17 cellular contexts compared by ENCODE assay signal in genomic region chr2:23711979-23712755, GRCh38.
DNase-seq lines count a peak whose midpoint lies in the region; ATAC-seq, FAIRE-seq and TF ChIP-seq lines count a peak whose summit lies in the region.
"Had no signal": no experiment of that assay in that cellular context is flagged by ENCODE, and none has a peak within 500 bp of the region (broad histone marks: within the 10 kb centered on the region; RNA-seq: fewer than 3 reads in every experiment).

No MANE protein-coding gene starts in this region.

- H2AFZ ChIP-seq in neuronal stem cell (ENCODE audit: low read length), result no peak overlapping the region

- no peak overlapping the region for H2BK120ac ChIP-seq in neuronal stem cell (ENCODE audit: low read depth, low read length)

- H3K23ac ChIP-seq in neuronal stem cell (ENCODE audit: low read depth, low read length, poor library complexity), result no peak overlapping the region

- H3K9ac ChIP-seq in neuronal stem cell (ENCODE audit: low read depth, low read length, poor library complexity), result no peak overlapping the region

- H4K91ac ChIP-seq in neuronal stem cell (ENCODE audit: low read depth, low read length, poor library complexity), result no peak overlapping the region

- no peak overlapping the region for H2BK5ac ChIP-seq in neuronal stem cell (ENCODE audit: low read length)

- H3K36me3 ChIP-seq in cardiac muscle cell, result no peaks in the 10 kb centered on the region
- H3K36me3 ChIP-seq in neuronal stem cell (replicated peaks in 1 of 2; ENCODE audit: control insufficient read depth in 2 of 2, insufficient read depth in 2 of 2, low read length in 2 of 2), result peaks cover 0 to 25% of the 10 kb centered on the region in 2 donors
- no peaks in the 10 kb centered on the region for H3K36me3 ChIP-seq in small intestine (ENCODE audit: control insufficient read depth in 2 of 2, insufficient read depth in 2 of 2, low read length in 2 of 2)
- H3K36me3 ChIP-seq: BE2C had no signal

- no peak overlapping the region for H3K14ac ChIP-seq in neuronal stem cell (ENCODE audit: low read length)

- H2AK5ac ChIP-seq in neuronal stem cell (ENCODE audit: low read depth, low read length), result no peak overlapping the region

- no peak overlapping the region for H3K4me2 ChIP-seq in neuronal stem cell (ENCODE audit: insufficient read depth, low read length, poor library complexity, severe bottlenecking)

- H3K4me1 ChIP-seq in cardiac muscle cell (ENCODE audit: low read depth), result peaks cover 4% of the 10 kb centered on the region
- peaks cover 9 to 15% of the 10 kb centered on the region in 2 donors for H3K4me1 ChIP-seq in neuronal stem cell (ENCODE audit: control insufficient read depth in 2 of 2, insufficient read depth in 1 of 2, low read depth in 1 of 2, low read length in 2 of 2)
- no peaks in the 10 kb centered on the region for H3K4me1 ChIP-seq in small intestine (ENCODE audit: control insufficient read depth in 2 of 2, insufficient read depth in 1 of 2, low read depth in 1 of 2, low read length in 1 of 2)
- H3K4me1 ChIP-seq: BE2C had no signal

- H3K9me3 ChIP-seq in cardiac muscle cell (ENCODE audit: low read depth) (no peaks in the 10 kb centered on the region), neuronal stem cell (replicated peaks in 1 of 2; ENCODE audit: control insufficient read depth in 2 of 2, insufficient read depth in 1 of 2, low read depth in 1 of 2, low read length in 2 of 2) (peaks cover 0 to 4% of the 10 kb centered on the region in 2 donors), small intestine (ENCODE audit: control insufficient read depth, low read depth) (no peaks in the 10 kb centered on the region)
- H3K9me3 ChIP-seq: BE2C, esophagus muscularis mucosa had no signal

- DNase-seq in DMS79 treated with DMSO at 0.1 percent for 48 hours (lab: John Stamatoyannopoulos, UW) (peak; percentile 76), amniotic epithelial cell (ENCODE audit: low read depth) (peak; percentile 64), cardiac muscle cell (ENCODE audit: low read depth in 1 of 2, low spot score in 1 of 2) (peak; percentile 57 to 74), neuronal stem cell (ENCODE audit: low spot score) (peak; percentile 45), small intestine (no peak)
- DNase-seq in stimulated activated naive CD4-positive, alpha-beta T cell treated with Interleukin-2 at 50 U/mL for 16 hours (lab: John Stamatoyannopoulos, UW), result no peak
- no peak for DNase-seq in activated CD8-positive, alpha-beta memory T cell treated with anti-CD3 and anti-CD28 coated beads, Interleukin-2, amount 50 U/mL, for 4 hours
- DNase-seq: BE2C; central memory CD4-positive, alpha-beta T cell; kidney glomerular epithelial cell; NCI-H1694; occipital lobe; stimulated activated CD4-positive, alpha-beta T cell treated with anti-CD3 and anti-CD28 coated beads, Interleukin-4, amount 100 ng/mL, for 1 hour; stimulated activated naive CD8-positive, alpha-beta T cell treated with anti-CD3 and anti-CD28 coated beads, Interleukin-15, Interleukin-2, amounts not matched to agents 100 U/mL and 50 U/mL, for 24 hours had no signal

- H3K18ac ChIP-seq in neuronal stem cell (ENCODE audit: low read length), result peak overlapping the region; percentile 81

- no peak overlapping the region for H3K4me3 ChIP-seq in cardiac muscle cell
- no peak overlapping the region for H3K4me3 ChIP-seq in neuronal stem cell (ENCODE audit: low read length in 2 of 2)
- H3K4me3 ChIP-seq in small intestine (ENCODE audit: low read depth in 1 of 2, low read length in 2 of 2), result no peak overlapping the region
- H3K4me3 ChIP-seq: esophagus muscularis mucosa had no signal

- no peak overlapping the region for H2BK12ac ChIP-seq in neuronal stem cell (ENCODE audit: low read length)

- H2BK15ac ChIP-seq in neuronal stem cell (ENCODE audit: low read length), result no peak overlapping the region

- no peak overlapping the region for H3K4ac ChIP-seq in neuronal stem cell (ENCODE audit: low read length)

- H3K79me1 ChIP-seq in neuronal stem cell (ENCODE audit: low read depth, low read length), result no peaks in the 10 kb centered on the region

- H3K27ac ChIP-seq in cardiac muscle cell (no peak overlapping the region), neuronal stem cell (replicated peaks; ENCODE audit: low read length) (peak overlapping the region; percentile 74), small intestine (ENCODE audit: low read depth in 1 of 2, low read length in 1 of 2) (no peak overlapping the region)
- H3K27ac ChIP-seq: esophagus muscularis mucosa had no signal

- H4K8ac ChIP-seq in neuronal stem cell (ENCODE audit: low read depth, low read length), result no peak overlapping the region

- TF ChIP-seq CTCF in cardiac muscle cell (IDR thresholded peaks at IDR 0.05; ENCODE audit: low read depth, low read length), result no peak

- no peaks in the 10 kb centered on the region for H3K27me3 ChIP-seq in cardiac muscle cell
- H3K27me3 ChIP-seq in neuronal stem cell (ENCODE audit: control insufficient read depth in 3 of 3, insufficient read depth in 3 of 3, low read depth in 1 of 3, low read length in 3 of 3), result no peaks in the 10 kb centered on the region
- no peaks in the 10 kb centered on the region for H3K27me3 ChIP-seq in small intestine (ENCODE audit: control insufficient read depth in 2 of 2, insufficient read depth in 2 of 2, low read length in 2 of 2)
- H3K27me3 ChIP-seq: BE2C, esophagus muscularis mucosa had no signal

- FAIRE-seq in small intestine (lab: Jason Lieb, UNC), result no peak

- no CpG with 5 or more reads among the region's 7 CpGs for WGBS in neuronal stem cell (ENCODE audit: extremely low coverage in 2 of 2, insufficient read length in 2 of 2, insufficient replicate concordance in 1 of 2), 2 donors
- WGBS in small intestine, 3 donors, result 79 to 92% (median 91%) methylated on average over 7 of the region's 7 CpGs

- no peak for ATAC-seq in GM18870 (IDR thresholded peaks at IDR 0.05; ENCODE audit: unreplicated experiment)
- ATAC-seq: activated CD4-positive, CD25-positive, alpha-beta regulatory T cell treated with anti-CD3 and anti-CD28 coated beads, Interleukin-2, amount 50 U/mL, for 24 hours; stimulated activated naive CD8-positive, alpha-beta T cell treated with anti-CD3 and anti-CD28 coated beads, Interleukin-15, Interleukin-2, amounts not matched to agents 100 U/mL and 50 U/mL, for 24 hours had no signal

Comparison
In these comparisons a context has a peak if more than half of its experiments do, and no peak if none do; other contexts are left out.
1. DNase-seq: peak in DMS79 treated with DMSO at 0.1 percent for 48 hours (single experiment), amniotic epithelial cell (single experiment), cardiac muscle cell (2 of 2) and neuronal stem cell (single experiment); none in stimulated activated naive CD4-positive, alpha-beta T cell treated with Interleukin-2 at 50 U/mL for 16 hours (single experiment), activated CD8-positive, alpha-beta memory T cell treated with anti-CD3 and anti-CD28 coated beads, Interleukin-2, amount 50 U/mL, for 4 hours (single experiment) and small intestine (single experiment).